In genomic region chr5:138354387-138354786, GRCh38 we compare ENCODE assay signal across 1 cellular context.
TF ChIP-seq lines count a peak whose summit lies in the region.

No MANE protein-coding gene starts in this region.

TF ChIP-seq in IMR-90, 13 proteins besides CTCF, POLR2A, EP300 and RAD21 (continued from another document):
- TF ChIP-seq SMC3 (IDR thresholded peaks at IDR 0.05; ENCODE audit: low read depth, low read length) (no peak), RCOR1 (IDR thresholded peaks at IDR 0.05; ENCODE audit: insufficient replicate concordance, low read length) (no peak), MAZ (IDR thresholded peaks at IDR 0.05; ENCODE audit: borderline replicate concordance, low read depth, low read length) (no peak)
TF ChIP-seq in IMR-90: peak in this region for 0.
